Comparison of ENCODE assay signal across 25 cellular contexts in the genomic region with DNA sequence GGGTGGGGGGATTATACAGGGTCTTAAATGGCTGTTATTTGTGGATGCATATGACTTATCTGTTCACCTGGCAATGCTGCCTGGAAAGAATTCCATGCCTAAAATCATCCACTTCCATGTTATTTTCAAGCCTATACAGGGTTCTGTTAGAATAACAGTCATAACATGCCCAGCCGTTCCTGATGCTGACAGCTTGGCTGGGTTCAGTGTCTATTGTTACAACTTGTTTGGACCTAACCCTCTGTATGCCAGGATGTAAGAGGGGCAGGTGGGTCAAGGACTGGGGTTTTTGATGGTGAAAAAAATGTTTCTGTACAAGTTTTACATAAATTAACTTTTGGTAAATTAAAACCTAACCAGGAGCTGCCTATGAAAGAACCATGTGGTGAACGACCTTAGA.
DNase-seq lines count a peak whose midpoint lies in the region; ATAC-seq, FAIRE-seq and TF ChIP-seq lines count a peak whose summit lies in the region.
"Had no signal": no experiment of that assay in that cellular context is flagged by ENCODE, and none has a peak within 500 bp of the region (broad histone marks: within the 10 kb centered on the region; RNA-seq: fewer than 3 reads in every experiment).

No MANE protein-coding gene starts in this region.

- no peak for ATAC-seq in natural killer cell treated with Interleukin-12 subunit alpha and Interleukin-12 subunit beta and Interleukin-15 and Interleukin-18, amount 100 ng/mL, for 72 hours
- no peak for ATAC-seq in natural killer cell
- peak; percentile 8 for ATAC-seq in foreskin keratinocyte
- ATAC-seq in CD8-positive, alpha-beta T cell, result no peak
- ATAC-seq: A549, K562 had no signal

- no peak for FAIRE-seq in D721Med (lab: Jason Lieb, UNC)
- FAIRE-seq: A549, G401.6, GM12892, K562 had no signal

- POLR2A ChIA-PET in CD8-positive, alpha-beta T cell (lab: Charles Lee), result no interaction called here

- peak; percentile 25 for DNase-seq in natural killer cell treated with Interleukin-12 subunit alpha and Interleukin-12 subunit beta and Interleukin-15 and Interleukin-18, amount 100 ng/mL, for 72 hours (ENCODE audit: low spot score)
- no peak for DNase-seq in natural killer cell
- DNase-seq in NCI-H2171 treated with DMSO at 0.1 percent for 48 hours (lab: John Stamatoyannopoulos, UW), result peak; percentile 76
- DNase-seq in foreskin keratinocyte, result peak; percentile 40 to 52
- DNase-seq in D721Med (ENCODE audit: insufficient read length, low spot score), result no peak
- DNase-seq in CD8-positive, alpha-beta T cell, result no peak
- no peak for DNase-seq in head of caudate nucleus
- DNase-seq: CD4-positive, CD25-positive, alpha-beta regulatory T cell; COR-L47; DMS153; H9; HFFc6; NCI-H1092; NCI-H1436; NCI-H1930; NCI-H226; NCI-H774; NK-92 treated with Interleukin-12 subunit alpha and Interleukin-12 subunit beta, amount 100 ng/mL, for 24 hours; SJCRH30; T-helper 1 cell had no signal

- intact Hi-C loops in natural killer cell (cut with micrococcal nuclease) (no loop called here), head of caudate nucleus (cut with DNase I) (no loop called here)
- intact Hi-C loops in CD8-positive, alpha-beta T cell (cut with DNase I, micrococcal nuclease), result no loop called here

- peaks cover 24% of the 10 kb centered on the region for H3K4me1 ChIP-seq in foreskin keratinocyte
- H3K4me1 ChIP-seq in CD8-positive, alpha-beta T cell (ENCODE audit: insufficient read depth, low read length), result peaks cover 23% of the 10 kb centered on the region
- H3K4me1 ChIP-seq: A549, SJCRH30 had no signal

- no peaks in the 10 kb centered on the region for H3K9me3 ChIP-seq in CD8-positive, alpha-beta T cell (ENCODE audit: low read length)
- H3K9me3 ChIP-seq: A549, SJCRH30 had no signal

- no peak overlapping the region for H3K4me3 ChIP-seq in CD8-positive, alpha-beta T cell (ENCODE audit: low read depth, low read length)
- H3K4me3 ChIP-seq: A549, K562, SJCRH30 had no signal

- H3K27me3 ChIP-seq in foreskin keratinocyte, result no peaks in the 10 kb centered on the region
- H3K27me3 ChIP-seq in CD8-positive, alpha-beta T cell (ENCODE audit: insufficient read depth, low read length), result no peaks in the 10 kb centered on the region
- H3K27me3 ChIP-seq: SJCRH30 had no signal

- no peak overlapping the region for H3K4me3 Mint-ChIP-seq in natural killer cell treated with Interleukin-12 subunit alpha and Interleukin-12 subunit beta and Interleukin-15 and Interleukin-18, amount 100 ng/mL, for 72 hours
- no peak overlapping the region for H3K4me3 Mint-ChIP-seq in natural killer cell
- H3K4me3 Mint-ChIP-seq in CD8-positive, alpha-beta T cell, result no peak overlapping the region
- H3K4me3 Mint-ChIP-seq: B cell; CD4-positive, CD25-positive, alpha-beta regulatory T cell; H9; HFFc6 had no signal

- no peak for TF ChIP-seq CTCF in natural killer cell (IDR thresholded peaks at IDR 0.05)
- TF ChIP-seq CTCF in foreskin keratinocyte (conservative IDR thresholded peaks at IDR 0.05), result no peak
- no peak for TF ChIP-seq CTCF in D721Med (IDR thresholded peaks at IDR 0.05; ENCODE audit: insufficient read depth, missing control alignments)
- no peak for TF ChIP-seq CTCF in CD8-positive, alpha-beta T cell (IDR thresholded peaks at IDR 0.05)

- H3K36me3 Mint-ChIP-seq in natural killer cell treated with Interleukin-12 subunit alpha and Interleukin-12 subunit beta and Interleukin-15 and Interleukin-18, amount 100 ng/mL, for 72 hours, result no peaks in the 10 kb centered on the region
- no peaks in the 10 kb centered on the region for H3K36me3 Mint-ChIP-seq in natural killer cell
- no peaks in the 10 kb centered on the region for H3K36me3 Mint-ChIP-seq in CD8-positive, alpha-beta T cell
- H3K36me3 Mint-ChIP-seq: CD4-positive, CD25-positive, alpha-beta regulatory T cell had no signal

- H3K27ac Mint-ChIP-seq in natural killer cell treated with Interleukin-12 subunit alpha and Interleukin-12 subunit beta and Interleukin-15 and Interleukin-18, amount 100 ng/mL, for 72 hours, result no peak overlapping the region
- no peak overlapping the region for H3K27ac Mint-ChIP-seq in natural killer cell
- H3K27ac Mint-ChIP-seq in CD8-positive, alpha-beta T cell, result no peak overlapping the region
- H3K27ac Mint-ChIP-seq: B cell; CD4-positive, CD25-positive, alpha-beta regulatory T cell; HFFc6 had no signal

- CTCF ChIA-PET in CD8-positive, alpha-beta T cell (lab: Charles Lee), result interaction anchor here (1.0 kb wide), 1 partner anchor 17 kb away, joined by 3 read pairs; no protein-coding TSS in a partner anchor

- H3K27me3 Mint-ChIP-seq in natural killer cell treated with Interleukin-12 subunit alpha and Interleukin-12 subunit beta and Interleukin-15 and Interleukin-18, amount 100 ng/mL, for 72 hours, result peaks cover 0 to 11% of the 10 kb centered on the region in 2 donors
- H3K27me3 Mint-ChIP-seq in natural killer cell (ENCODE audit: low read depth in 2 of 2), result peaks cover 4 to 25% of the 10 kb centered on the region in 2 donors
- no peaks in the 10 kb centered on the region for H3K27me3 Mint-ChIP-seq in CD8-positive, alpha-beta T cell (ENCODE audit: low read depth)
- H3K27me3 Mint-ChIP-seq: B cell had no signal

- H3K4me1 Mint-ChIP-seq in natural killer cell treated with Interleukin-12 subunit alpha and Interleukin-12 subunit beta and Interleukin-15 and Interleukin-18, amount 100 ng/mL, for 72 hours (ENCODE audit: low read depth in 2 of 2), result peaks cover 9 to 16% of the 10 kb centered on the region in 2 donors
- H3K4me1 Mint-ChIP-seq in natural killer cell, result peaks cover 17 to 18% of the 10 kb centered on the region in 2 donors
- peaks cover 27% of the 10 kb centered on the region for H3K4me1 Mint-ChIP-seq in CD8-positive, alpha-beta T cell (ENCODE audit: low read depth)

- no peaks in the 10 kb centered on the region for H3K36me3 ChIP-seq in CD8-positive, alpha-beta T cell (ENCODE audit: insufficient read depth, low read length)

- H3K27ac ChIP-seq in foreskin keratinocyte, result no peak overlapping the region
- no peak overlapping the region for H3K27ac ChIP-seq in CD8-positive, alpha-beta T cell (ENCODE audit: low read depth, low read length)
- H3K27ac ChIP-seq: A549, SJCRH30 had no signal

- H3K9me3 Mint-ChIP-seq in natural killer cell treated with Interleukin-12 subunit alpha and Interleukin-12 subunit beta and Interleukin-15 and Interleukin-18, amount 100 ng/mL, for 72 hours, result no peaks in the 10 kb centered on the region
- H3K9me3 Mint-ChIP-seq in natural killer cell, result no peaks in the 10 kb centered on the region
- no peaks in the 10 kb centered on the region for H3K9me3 Mint-ChIP-seq in CD8-positive, alpha-beta T cell
- H3K9me3 Mint-ChIP-seq: CD4-positive, CD25-positive, alpha-beta regulatory T cell; H9; HFFc6 had no signal

Comparison
In these comparisons a context has a peak if more than half of its experiments do, and no peak if none do; other contexts are left out.
1. DNase-seq: peak in natural killer cell treated with Interleukin-12 subunit alpha and Interleukin-12 subunit beta and Interleukin-15 and Interleukin-18, amount 100 ng/mL, for 72 hours (single experiment), NCI-H2171 treated with DMSO at 0.1 percent for 48 hours (single experiment) and foreskin keratinocyte (2 of 2); none in natural killer cell (single experiment), D721Med (single experiment), CD8-positive, alpha-beta T cell (0 of 7) and head of caudate nucleus (0 of 42).